In the genomic region with DNA sequence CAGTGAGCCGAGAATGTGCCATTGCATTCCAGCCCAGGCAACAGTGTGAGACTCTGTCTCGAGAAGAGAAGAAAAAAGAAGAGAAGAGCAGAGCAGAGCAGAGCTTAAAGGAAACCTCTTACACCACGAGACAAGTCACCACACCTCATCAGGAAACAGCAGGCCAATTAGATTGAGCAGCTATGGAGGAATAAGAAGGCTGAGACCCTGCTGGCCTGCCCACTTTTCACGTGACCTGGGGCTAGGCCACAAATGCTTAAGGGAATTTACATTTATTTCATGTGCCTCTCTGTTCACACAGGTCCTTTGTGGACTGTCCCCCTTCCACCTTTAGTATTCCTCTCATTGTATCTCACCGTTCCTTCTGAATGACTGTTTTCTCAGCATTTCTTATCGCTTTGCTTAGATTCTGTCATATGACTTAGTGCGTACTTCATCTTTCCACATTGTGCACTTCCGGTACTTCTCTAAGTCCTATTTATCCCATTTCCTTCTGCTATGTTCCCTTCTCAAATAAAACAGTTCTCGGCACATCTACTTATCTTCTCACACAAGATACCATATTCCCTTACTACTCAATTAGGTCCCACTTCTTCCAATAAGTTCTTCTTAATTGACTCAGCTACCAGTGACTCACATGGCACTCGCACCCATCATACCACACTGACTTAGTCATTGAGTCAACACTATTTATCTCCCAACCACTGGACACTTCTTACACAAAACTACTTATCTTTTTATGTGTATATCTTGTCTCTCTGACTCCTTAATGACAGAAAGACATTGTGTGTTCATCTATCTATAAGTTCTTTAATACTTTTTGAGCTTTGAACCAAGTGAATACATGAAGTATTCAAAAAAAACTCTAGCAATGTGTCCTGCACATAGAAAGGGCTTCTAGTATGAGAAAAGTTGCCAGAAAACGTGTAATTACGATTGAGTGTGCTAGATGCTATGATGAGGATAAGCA, we compare ENCODE assay signal across 9 cellular contexts. TPM values are rescaled to one million over a fixed set of nuclear protein-coding genes. Genes with fewer than 3 reads are reported as not detected.
DNase-seq lines count a peak whose midpoint lies in the region; ATAC-seq and TF ChIP-seq lines count a peak whose summit lies in the region.
"Had no signal": no experiment of that assay in that cellular context is flagged by ENCODE, and none has a peak within 500 bp of the region (broad histone marks: within the 10 kb centered on the region; RNA-seq: fewer than 3 reads in every experiment).

No MANE protein-coding gene starts in this region.

- no peak overlapping the region for H3K4me3 ChIP-seq in tibial artery
- no peak overlapping the region for H3K4me3 ChIP-seq in gastrocnemius medialis

- H3K4me1 Mint-ChIP-seq in activated CD4-positive, alpha-beta memory T cell treated with anti-CD3 and anti-CD28 coated beads for 36 hours (ENCODE audit: low read depth): peaks cover 19% of the 10 kb centered on the region

- no peak overlapping the region for H3K4me3 Mint-ChIP-seq in activated CD4-positive, alpha-beta memory T cell treated with anti-CD3 and anti-CD28 coated beads for 36 hours
- H3K4me3 Mint-ChIP-seq: stimulated activated memory B cell treated with anti-CD40 and anti-IgM and Interleukin-4, amounts not matched to agents 10 μg/mL and 1 μg/mL and 100 μg/mL, for 72 hours had no signal

- peaks cover 0 to 5% (median 5%) of the 10 kb centered on the region in 3 donors for H3K36me3 ChIP-seq in tibial artery
- peaks cover 0 to 4% of the 10 kb centered on the region in 2 donors for H3K36me3 ChIP-seq in gastrocnemius medialis

- no peaks in the 10 kb centered on the region for H3K9me3 Mint-ChIP-seq in activated CD4-positive, alpha-beta memory T cell treated with anti-CD3 and anti-CD28 coated beads for 36 hours
- H3K9me3 Mint-ChIP-seq: stimulated activated memory B cell treated with anti-CD40 and anti-IgM and Interleukin-4, amounts not matched to agents 10 μg/mL and 1 μg/mL and 100 μg/mL, for 72 hours had no signal

- DNase-seq in stimulated activated CD4-positive, alpha-beta T cell treated with anti-CD3 and anti-CD28 coated beads, Interleukin-12 subunit alpha, Interleukin-12 subunit beta, amount 100 ng/mL, for 48 hours (ENCODE audit: low read depth in 2 of 3, low spot score in 1 of 3): peak in 2 of 3 donors; percentile 9 to 14
- no peak for DNase-seq in stimulated activated CD4-positive, alpha-beta T cell treated with anti-CD3 and anti-CD28 coated beads, Interleukin-4, amount 100 ng/mL, for 1 hour
- DNase-seq in activated CD4-positive, alpha-beta memory T cell treated with anti-CD3 and anti-CD28 coated beads for 36 hours: peak; percentile 52
- DNase-seq in fibroblast of the conjunctiva (ENCODE audit: low read depth) (peak; percentile 64), tibial artery (peak; percentile 43 to 65), NCI-H146 treated with DMSO at 0.1 percent for 48 hours (lab: John Stamatoyannopoulos, UW; ENCODE audit: unreplicated experiment) (no peak), gastrocnemius medialis (no peak)

- POLR2A ChIA-PET in activated CD4-positive, alpha-beta memory T cell treated with anti-CD3 and anti-CD28 coated beads for 36 hours (lab: Charles Lee): interaction anchor here (1.4 kb wide), 2 partner anchors 11 to 54 kb away, joined by 3 to 7 read pairs; a partner anchor contains a TSS

- H3K27me3 Mint-ChIP-seq in activated CD4-positive, alpha-beta memory T cell treated with anti-CD3 and anti-CD28 coated beads for 36 hours: no peaks in the 10 kb centered on the region
- H3K27me3 Mint-ChIP-seq: stimulated activated memory B cell treated with anti-CD40 and anti-IgM and Interleukin-4, amounts not matched to agents 10 μg/mL and 1 μg/mL and 100 μg/mL, for 72 hours had no signal

- ATAC-seq in HG02759 (IDR thresholded peaks at IDR 0.05; ENCODE audit: unreplicated experiment) (no peak), gastrocnemius medialis (no peak)
- ATAC-seq: stimulated activated memory B cell treated with anti-CD40 and anti-IgM and Interleukin-4, amounts not matched to agents 10 μg/mL and 1 μg/mL and 100 μg/mL, for 72 hours had no signal

- intact Hi-C loops in activated CD4-positive, alpha-beta memory T cell treated with anti-CD3 and anti-CD28 coated beads for 36 hours (cut with micrococcal nuclease): loop anchor here (1.0 kb wide), 2 partner anchors 12 to 148 kb away; no protein-coding TSS in a partner anchor
- intact Hi-C loops in tibial artery (cut with DNase I; ENCODE audit: low total_unique reads): loop anchor here (10.0 kb wide), 1 partner anchor 55 kb away; a partner anchor contains a TSS
- intact Hi-C loops in gastrocnemius medialis (cut with DNase I; ENCODE audit: low total_unique reads): no loop called here

- H3K27me3 ChIP-seq in tibial artery (no peaks in the 10 kb centered on the region), gastrocnemius medialis (no peaks in the 10 kb centered on the region)

- TF ChIP-seq CTCF in tibial artery (IDR thresholded peaks at IDR 0.05): no peak
- no peak for TF ChIP-seq CTCF in gastrocnemius medialis (IDR thresholded peaks at IDR 0.05 in 4 of 5, conservative IDR thresholded peaks at IDR 0.05 in 1 of 5)

- H3K27ac Mint-ChIP-seq in activated CD4-positive, alpha-beta memory T cell treated with anti-CD3 and anti-CD28 coated beads for 36 hours: peak overlapping the region; percentile 52
- H3K27ac Mint-ChIP-seq: stimulated activated memory B cell treated with anti-CD40 and anti-IgM and Interleukin-4, amounts not matched to agents 10 μg/mL and 1 μg/mL and 100 μg/mL, for 72 hours had no signal

- H3K36me3 Mint-ChIP-seq in activated CD4-positive, alpha-beta memory T cell treated with anti-CD3 and anti-CD28 coated beads for 36 hours: peaks cover 7% of the 10 kb centered on the region

- H3K4me1 ChIP-seq in tibial artery: peaks cover 0 to 14% (median 0%) of the 10 kb centered on the region in 4 donors
- H3K4me1 ChIP-seq in gastrocnemius medialis: no peaks in the 10 kb centered on the region

- H3K27ac ChIP-seq in tibial artery (peak overlapping the region; percentile 47 to 63), gastrocnemius medialis (peak overlapping the region in 1 of 4 donors; percentile 34)

- no peak for TF ChIP-seq POLR2A in gastrocnemius medialis (IDR thresholded peaks at IDR 0.05)

- in situ Hi-C loops in gastrocnemius medialis (cut with MboI; ENCODE audit: low sequenced_read_pairs in 4 of 4): no loop called here

- CTCF ChIA-PET in activated CD4-positive, alpha-beta memory T cell treated with anti-CD3 and anti-CD28 coated beads for 36 hours (lab: Charles Lee): interaction anchor here (0.8 kb wide), 1 partner anchor 241 kb away, joined by 3 read pairs; no protein-coding TSS in a partner anchor

- no peaks in the 10 kb centered on the region for H3K9me3 ChIP-seq in tibial artery
- H3K9me3 ChIP-seq in gastrocnemius medialis: no peaks in the 10 kb centered on the region

RNA-seq across cellular contexts. Expression of a gene that starts 11.0 kb away (rescaled TPM):
- 10 to 100 TPM; 39.4 to 40.2 TPM for total RNA-seq in activated CD4-positive, alpha-beta memory T cell treated with anti-CD3 and anti-CD28 coated beads for 36 hours
- 10 to 100 TPM; 10.1 to 14.6 (median 11.9) TPM for total RNA-seq in gastrocnemius medialis

RNA-seq across cellular contexts. Expression of a gene that starts 54.1 kb away (rescaled TPM):
- 10 to 100 TPM; 67.5 to 70.9 TPM for total RNA-seq in activated CD4-positive, alpha-beta memory T cell treated with anti-CD3 and anti-CD28 coated beads for 36 hours
- 10 to 100 TPM; 15.9 to 32.4 (median 26.0) TPM for total RNA-seq in gastrocnemius medialis

Comparison
In these comparisons a context has a peak if more than half of its experiments do, and no peak if none do; other contexts are left out.
1. DNase-seq: peak in stimulated activated CD4-positive, alpha-beta T cell treated with anti-CD3 and anti-CD28 coated beads, Interleukin-12 subunit alpha, Interleukin-12 subunit beta, amount 100 ng/mL, for 48 hours (2 of 3), activated CD4-positive, alpha-beta memory T cell treated with anti-CD3 and anti-CD28 coated beads for 36 hours (single experiment), fibroblast of the conjunctiva (single experiment) and tibial artery (2 of 2); none in stimulated activated CD4-positive, alpha-beta T cell treated with anti-CD3 and anti-CD28 coated beads, Interleukin-4, amount 100 ng/mL, for 1 hour (single experiment), NCI-H146 treated with DMSO at 0.1 percent for 48 hours (single experiment) and gastrocnemius medialis (0 of 2).